In the genomic region with DNA sequence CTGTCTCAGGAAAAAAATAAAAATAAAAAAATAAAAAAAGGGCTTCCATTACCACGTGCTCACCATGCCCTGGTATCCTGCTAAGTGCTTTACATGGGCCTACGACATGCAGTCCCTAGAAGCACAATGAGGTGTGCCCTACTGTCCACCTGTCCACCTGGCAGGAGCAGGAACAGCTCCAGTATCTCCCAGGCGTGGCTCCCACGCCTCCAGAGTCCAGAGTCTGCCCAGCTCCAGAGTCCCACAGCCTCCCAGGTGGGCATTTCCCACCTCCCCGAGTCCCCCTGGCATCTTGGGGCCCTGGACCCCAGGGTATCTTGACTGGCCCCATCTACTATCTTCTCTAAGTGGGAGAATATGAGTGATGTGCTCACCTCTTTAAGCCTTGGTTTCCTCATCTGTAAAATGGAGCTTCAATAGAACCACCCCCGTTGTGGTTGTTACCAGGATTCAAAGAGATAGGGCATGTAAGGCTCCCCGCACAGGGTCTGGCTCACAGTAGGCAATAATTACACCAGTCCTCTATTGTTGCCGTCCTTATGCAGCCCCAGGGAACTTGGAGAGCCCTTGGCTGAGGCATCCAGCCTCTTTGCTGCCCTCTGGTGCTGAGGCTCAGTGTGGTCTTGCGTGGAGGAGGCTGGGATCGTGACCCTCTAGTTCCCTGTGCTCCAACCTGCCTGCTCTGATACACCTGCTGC, we compare ENCODE assay signal across 9 cellular contexts. TPM values are rescaled to one million over a fixed set of nuclear protein-coding genes. Genes with fewer than 3 reads are reported as not detected.
DNase-seq lines count a peak whose midpoint lies in the region; ATAC-seq, FAIRE-seq and TF ChIP-seq lines count a peak whose summit lies in the region.
"Had no signal": no experiment of that assay in that cellular context is flagged by ENCODE, and none has a peak within 500 bp of the region (broad histone marks: within the 10 kb centered on the region; RNA-seq: fewer than 3 reads in every experiment).

No MANE protein-coding gene starts in this region.

- H3K23ac ChIP-seq in mesendoderm (ENCODE audit: low read length) = no peak overlapping the region

- H3K79me2 ChIP-seq in K562 (ENCODE audit: control insufficient read depth, insufficient read depth, low read length) = no peaks in the 10 kb centered on the region
- no peaks in the 10 kb centered on the region for H3K79me2 ChIP-seq in mesendoderm (ENCODE audit: control insufficient read depth, insufficient read depth, low read length)

- peak; percentile 12 to 51; a peak in 2 of 4 replicates for TF ChIP-seq RAD21 in K562 (CRISPR knock-in tag; conservative IDR thresholded peaks at IDR 0.05 in 1 of 2, IDR thresholded peaks at IDR 0.05 in 1 of 2)

- H3K9ac ChIP-seq in K562 (ENCODE audit: insufficient read depth in 1 of 2, low read depth in 2 of 2, low read length in 2 of 2) (no peak overlapping the region), mesendoderm (ENCODE audit: low read length) (no peak overlapping the region)

- no peaks in the 10 kb centered on the region for H3K9me3 ChIP-seq in K562 (replicated peaks; ENCODE audit: control insufficient read depth, insufficient read depth, low read depth, low read length)

- no peak overlapping the region for H2BK5ac ChIP-seq in mesendoderm (ENCODE audit: low read length)

- no peak overlapping the region for H3K27ac ChIP-seq in K562 (ENCODE audit: extremely low read depth, low read depth, low read length)
- no peak overlapping the region for H3K27ac ChIP-seq in mesendoderm (ENCODE audit: low read depth, low read length)

- no peaks in the 10 kb centered on the region for H3K79me1 ChIP-seq in mesendoderm (ENCODE audit: low read length)

- no peak overlapping the region for H2BK120ac ChIP-seq in mesendoderm (ENCODE audit: low read depth, low read length)

- in situ Hi-C loops in K562 (cut with MboI) = no loop called here

- H2AK5ac ChIP-seq in mesendoderm (ENCODE audit: low read length) = no peak overlapping the region

- POLR2A ChIA-PET in K562 (lab: Yijun Ruan, JAX) = interaction anchor here (0.5 to 1.1 kb wide), 2 partner anchors 9 to 125 kb away, joined by 3 read pairs; no protein-coding TSS in a partner anchor

- DNase-seq in activated CD4-positive, alpha-beta T cell treated with anti-CD3 and anti-CD28 coated beads for 48 hours = peak; percentile 20
- DNase-seq in activated CD4-positive, alpha-beta T cell treated with anti-CD3 and anti-CD28 coated beads for 4 hours = no peak
- peak; percentile 59 for DNase-seq in NCI-H146 treated with DMSO at 0.1 percent for 48 hours (lab: John Stamatoyannopoulos, UW; ENCODE audit: unreplicated experiment)
- peak; percentile 53 to 59 (median 54) for DNase-seq in K562 (ENCODE audit: extremely low read depth in 1 of 4, low spot score in 3 of 4)
- peak; percentile 90 for DNase-seq in mesendoderm
- DNase-seq in NCI-H1930 (lab: John Stamatoyannopoulos, UW) = no peak
- DNase-seq in OCI-M2 (lab: John Stamatoyannopoulos, UW; ENCODE audit: unreplicated experiment) = no peak

- H3K4me2 ChIP-seq in K562 (ENCODE audit: insufficient read depth, low read length) = no peak overlapping the region
- no peak overlapping the region for H3K4me2 ChIP-seq in mesendoderm (ENCODE audit: low read length)

- CTCF ChIA-PET in K562 (lab: Yijun Ruan, JAX; ENCODE audit: low intra/inter-chr PET ratio) = interaction anchor here (0.8 to 1.2 kb wide), 3 partner anchors 9 to 107 kb away, joined by 3 to 4 read pairs (median 3); no protein-coding TSS in a partner anchor

- no peak overlapping the region for H2BK15ac ChIP-seq in mesendoderm (replicated peaks; ENCODE audit: low read depth)

- H3K9me1 ChIP-seq in K562 (ENCODE audit: control insufficient read depth, insufficient read depth, low read length) = no peaks in the 10 kb centered on the region

- no peak overlapping the region for H2AFZ ChIP-seq in K562 (ENCODE audit: low read depth, low read length)

- H4K20me1 ChIP-seq in K562 (replicated peaks; ENCODE audit: control insufficient read depth, insufficient read depth, low read length) = 0 out of 2 replicates have a peak, but pooled peaks cover 3% of the 10 kb centered on the region

- BruUV-seq in K562 (replicated peaks; lab: Mats Ljungman, UMichigan) = no TSS peak

- H3K56ac ChIP-seq in mesendoderm (ENCODE audit: low read length) = no peak overlapping the region

- H3K36me3 ChIP-seq in K562 (ENCODE audit: control insufficient read depth, insufficient read depth, low read length) (no peaks in the 10 kb centered on the region), mesendoderm (ENCODE audit: control insufficient read depth, insufficient read depth, low read length) (no peaks in the 10 kb centered on the region)

- peak; percentile 87 for ATAC-seq in K562
- no peak for ATAC-seq in HG02759 (IDR thresholded peaks at IDR 0.05; ENCODE audit: unreplicated experiment)

- 8% methylated on average over 10 of the region's 10 CpGs for WGBS in K562 (ENCODE audit: insufficient coverage, low coverage, missing lambda C conversion rate)
- WGBS in mesendoderm (ENCODE audit: extremely low coverage, insufficient coverage, low lambda C conversion rate) = no CpG with 5 or more reads among the region's 10 CpGs

- H3K4ac ChIP-seq in mesendoderm (ENCODE audit: low read depth, low read length) = no peak overlapping the region

- no peak overlapping the region for H3K4me3 ChIP-seq in K562
- H3K4me3 ChIP-seq in mesendoderm (ENCODE audit: low read length) = no peak overlapping the region

- H4K8ac ChIP-seq in mesendoderm (ENCODE audit: low read depth, low read length) = no peak overlapping the region

- no peak for TF ChIP-seq EP300 in K562 (IDR thresholded peaks at IDR 0.05; ENCODE audit: low read length)

- intact Hi-C loops in K562 (cut with micrococcal nuclease) = loop anchor here (5.0 kb wide), 1 partner anchor 157 kb away; no protein-coding TSS in a partner anchor

- TF ChIP-seq CTCF in K562 (IDR thresholded peaks at IDR 0.05 in 2 of 3, conservative IDR thresholded peaks at IDR 0.05 in 1 of 3; ENCODE audit: insufficient read depth in 2 of 3, low read depth in 1 of 3, low read length in 3 of 3) = peak; percentile 61 to 78 (median 66)

- H3K27me3 ChIP-seq in K562 (ENCODE audit: control insufficient read depth in 2 of 2, insufficient read depth in 2 of 2, low read length in 2 of 2) (peaks cover 2 to 12% of the 10 kb centered on the region in 2 experiments; a peak in 3 of 5 replicates), mesendoderm (ENCODE audit: insufficient read depth, low read length, poor library complexity) (no peaks in the 10 kb centered on the region)

- H3K18ac ChIP-seq in mesendoderm (ENCODE audit: low read length) = no peak overlapping the region

- peak; percentile 90 for FAIRE-seq in K562 (lab: Jason Lieb, UNC)

- H3K4me1 ChIP-seq in K562 (replicated peaks in 1 of 2; ENCODE audit: control insufficient read depth in 2 of 2, insufficient read depth in 2 of 2, low read length in 2 of 2) (peaks cover 7 to 8% of the 10 kb centered on the region in 2 experiments), mesendoderm (ENCODE audit: control insufficient read depth, low read depth, low read length) (no peaks in the 10 kb centered on the region)

- H4K5ac ChIP-seq in mesendoderm (ENCODE audit: low read length) = no peak overlapping the region

- TF ChIP-seq POLR2A in K562 (conservative IDR thresholded peaks at IDR 0.05) = no peak

TF ChIP-seq in K562, 482 proteins besides CTCF, POLR2A, EP300 and RAD21 (continues in another document):
- no peak for TF ChIP-seq TCF7L2 (IDR thresholded peaks at IDR 0.05; ENCODE audit: low read depth, low read length)
- peak; percentile 58 for TF ChIP-seq SMC3 (conservative IDR thresholded peaks at IDR 0.05; ENCODE audit: insufficient read depth, low read depth, low read length)
- no peak for TF ChIP-seq ZNF239 (CRISPR knock-in tag; IDR thresholded peaks at IDR 0.05)
- no peak for TF ChIP-seq TAF15 (IDR thresholded peaks at IDR 0.05; ENCODE audit: low read depth, low read length)

RNA-seq across cellular contexts. Expression of gene CXCL14, which starts 8.9 kb away (rescaled TPM):
- total RNA-seq in K562 (2011; cell fraction: chromatin; rRNA removed; ENCODE audit: low replicate concordance) = not detected in 2 replicates
- total RNA-seq in K562 (2011; cell fraction: nucleolus; rRNA removed) = not detected in 2 replicates
- total RNA-seq in K562 (2011; cell fraction: nucleoplasm; rRNA removed) = not detected in 2 replicates
- not detected in 2 replicates for total RNA-seq in K562 (2014; rRNA removed)
- total RNA-seq in K562 (2014; rRNA removed; fragmentation: Illumina TruSeq; extraction: Trizol) = not detected in 2 replicates
- not detected in 2 replicates for total RNA-seq in K562 (2015; rRNA removed; fragmentation: Illumina TruSeq; extraction: Trizol)
- total RNA-seq in K562 (2021) = not detected in 2 replicates
- not detected in 2 replicates for polyA plus RNA-seq in K562 (2011; rRNA removed)
- polyA plus RNA-seq in K562 (2011; cell fraction: cytosol; rRNA removed) = not detected in 2 replicates
- not detected in 2 replicates for polyA plus RNA-seq in K562 (2011; cell fraction: nucleus; rRNA removed)
- not detected in 2 replicates for polyA plus RNA-seq in K562 (2012)
- polyA plus RNA-seq in K562 (2014; fragmentation: Illumina TruSeq; extraction: Trizol) = not detected in 2 replicates
- polyA plus RNA-seq in K562 (2014; fragmentation: Nextera tagmentation; extraction: Ambion mirVana) = not detected
- polyA plus RNA-seq in K562 (2014; rRNA removed) = not detected in 2 replicates
- not detected in 2 replicates for polyA minus RNA-seq in K562 (2011; rRNA and poly(A)+ RNA removed)
- polyA minus RNA-seq in K562 (2011; cell fraction: cytosol; rRNA and poly(A)+ RNA removed) = not detected in 2 replicates
- not detected in 2 replicates for polyA minus RNA-seq in K562 (2011; cell fraction: nucleus; rRNA and poly(A)+ RNA removed)
- 25.5 TPM for polyA plus RNA-seq in mesendoderm (2013, experiment 1 of 2)
- polyA plus RNA-seq in mesendoderm (2013, experiment 2 of 2) = 27.4 TPM
- polyA plus RNA-seq: neural cell had no signal

RNA-seq across cellular contexts. Expression of gene NEUROG1, which starts 34.1 kb away (rescaled TPM):
- total RNA-seq in K562 (2011; cell fraction: chromatin; rRNA removed; ENCODE audit: low replicate concordance) = not detected in 2 replicates
- not detected in 2 replicates for total RNA-seq in K562 (2011; cell fraction: nucleolus; rRNA removed)
- not detected in 2 replicates for total RNA-seq in K562 (2011; cell fraction: nucleoplasm; rRNA removed)
- total RNA-seq in K562 (2014; rRNA removed) = not detected in 2 replicates
- not detected in 2 replicates for total RNA-seq in K562 (2014; rRNA removed; fragmentation: Illumina TruSeq; extraction: Trizol)
- total RNA-seq in K562 (2015; rRNA removed; fragmentation: Illumina TruSeq; extraction: Trizol) = not detected in 2 replicates
- not detected in 2 replicates for total RNA-seq in K562 (2021)
- not detected in 2 replicates for polyA plus RNA-seq in K562 (2011; rRNA removed)
- not detected in 2 replicates for polyA plus RNA-seq in K562 (2011; cell fraction: cytosol; rRNA removed)
- not detected in 2 replicates for polyA plus RNA-seq in K562 (2011; cell fraction: nucleus; rRNA removed)
- not detected in 2 replicates for polyA plus RNA-seq in K562 (2012)
- polyA plus RNA-seq in K562 (2014; fragmentation: Illumina TruSeq; extraction: Trizol) = not detected in 2 replicates
- polyA plus RNA-seq in K562 (2014; fragmentation: Nextera tagmentation; extraction: Ambion mirVana) = not detected
- polyA plus RNA-seq in K562 (2014; rRNA removed) = not detected in 2 replicates
- polyA minus RNA-seq in K562 (2011; rRNA and poly(A)+ RNA removed) = not detected in 2 replicates
- not detected in 2 replicates for polyA minus RNA-seq in K562 (2011; cell fraction: cytosol; rRNA and poly(A)+ RNA removed)
- not detected in 2 replicates for polyA minus RNA-seq in K562 (2011; cell fraction: nucleus; rRNA and poly(A)+ RNA removed)
- polyA plus RNA-seq in mesendoderm (2013, experiment 1 of 2) = not detected
- polyA plus RNA-seq in mesendoderm (2013, experiment 2 of 2) = not detected
- polyA plus RNA-seq: neural cell had no signal

Comparison
In these comparisons a context has a peak if more than half of its experiments do, and no peak if none do; other contexts are left out.
1. DNase-seq: peak in activated CD4-positive, alpha-beta T cell treated with anti-CD3 and anti-CD28 coated beads for 48 hours (single experiment), NCI-H146 treated with DMSO at 0.1 percent for 48 hours (single experiment), K562 (4 of 4) and mesendoderm (single experiment); none in activated CD4-positive, alpha-beta T cell treated with anti-CD3 and anti-CD28 coated beads for 4 hours (0 of 2), NCI-H1930 (0 of 2) and OCI-M2 (single experiment).